In genomic region chr11:16759857-16760256, GRCh38 we compare ENCODE assay signal across 19 cellular contexts. TPM values are rescaled to one million over a fixed set of nuclear protein-coding genes. Genes with fewer than 3 reads are reported as not detected.
DNase-seq lines count a peak whose midpoint lies in the region; ATAC-seq, FAIRE-seq and TF ChIP-seq lines count a peak whose summit lies in the region.
"Had no signal": no experiment of that assay in that cellular context is flagged by ENCODE, and none has a peak within 500 bp of the region (broad histone marks: within the 10 kb centered on the region; RNA-seq: fewer than 3 reads in every experiment).

No MANE protein-coding gene starts in this region.

- 49 to 56% (median 54%) methylated on average over 5 of the region's 5 CpGs for WGBS in psoas muscle, 3 donors
- WGBS in mammary epithelial cell (ENCODE audit: low coverage, missing lambda C conversion rate), result 90% methylated on average over 5 of the region's 5 CpGs
- 56 to 77% methylated on average over 5 of the region's 5 CpGs for WGBS in pancreas, 2 donors

- H3K27ac Mint-ChIP-seq in central memory CD8-positive, alpha-beta T cell (ENCODE audit: low read depth), result peak overlapping the region; percentile 69
- H3K27ac Mint-ChIP-seq: activated naive CD4-positive, alpha-beta T cell treated with anti-CD3 and anti-CD28 coated beads, Interleukin-2, amount 10 ng/mL, durations not matched to agents 7 days and 5 days had no signal

- peaks cover 14% of the 10 kb centered on the region for H3K4me1 Mint-ChIP-seq in activated T-cell treated with anti-CD3 and anti-CD28 coated beads, Interleukin-2, amount 50 U/mL, for 4 hours (ENCODE audit: low read depth)
- peaks cover 6% of the 10 kb centered on the region for H3K4me1 Mint-ChIP-seq in central memory CD8-positive, alpha-beta T cell

- no peaks in the 10 kb centered on the region for H3K27me3 Mint-ChIP-seq in activated T-cell treated with anti-CD3 and anti-CD28 coated beads, Interleukin-2, amount 50 U/mL, for 4 hours (ENCODE audit: low read depth)
- H3K27me3 Mint-ChIP-seq in central memory CD8-positive, alpha-beta T cell, result no peaks in the 10 kb centered on the region

- dilution Hi-C loops in mammary epithelial cell (cut with HindIII; ENCODE audit: low sequenced_read_pairs), result no loop called here

- H2AFZ ChIP-seq in MM.1S (ENCODE audit: low read length), result no peak overlapping the region
- no peak overlapping the region for H2AFZ ChIP-seq in mammary epithelial cell (ENCODE audit: low read depth, low read length)
- H2AFZ ChIP-seq: parathyroid adenoma had no signal

- no peak for DNase-seq in activated T-cell treated with anti-CD3 and anti-CD28 coated beads, Interleukin-2, amount 50 U/mL, for 4 hours
- DNase-seq in activated T-cell treated with anti-CD3 and anti-CD28 coated beads for 4 hours (no peak), MM.1S (no peak), psoas muscle (no peak), mammary epithelial cell (no peak), pancreas (no peak), GM13976 (ENCODE audit: low spot score) (no peak)
- DNase-seq in central memory CD8-positive, alpha-beta T cell (ENCODE audit: low spot score in 2 of 2), result no peak
- DNase-seq: activated naive CD4-positive, alpha-beta T cell treated with anti-CD3 and anti-CD28 coated beads, Interleukin-2, amount 10 ng/mL, durations not matched to agents 7 days and 5 days; DND-41; mesendoderm; NCI-H1105; Peyer's patch; stimulated activated CD4-positive, alpha-beta T cell treated with anti-CD3 and anti-CD28 coated beads, Interleukin-15, amount 100 ng/mL, for 24 hours; T-helper 2 cell; transverse colon had no signal

- intact Hi-C loops in psoas muscle (cut with DNase I), result no loop called here
- intact Hi-C loops in mammary epithelial cell (cut with micrococcal nuclease), result no loop called here
- intact Hi-C loops in pancreas (cut with DNase I), result no loop called here

- H3K9ac ChIP-seq in MM.1S (ENCODE audit: low read length) (no peak overlapping the region), mammary epithelial cell (ENCODE audit: insufficient read depth, low read length) (no peak overlapping the region)
- H3K9ac ChIP-seq: parathyroid adenoma had no signal

- no TSS peak for BruUV-seq in mammary epithelial cell (replicated peaks; lab: Mats Ljungman, UMichigan)

- no peaks in the 10 kb centered on the region for H3K9me3 Mint-ChIP-seq in activated T-cell treated with anti-CD3 and anti-CD28 coated beads, Interleukin-2, amount 50 U/mL, for 4 hours
- H3K9me3 Mint-ChIP-seq in central memory CD8-positive, alpha-beta T cell, result no peaks in the 10 kb centered on the region
- H3K9me3 Mint-ChIP-seq: activated naive CD4-positive, alpha-beta T cell treated with anti-CD3 and anti-CD28 coated beads, Interleukin-2, amount 10 ng/mL, durations not matched to agents 7 days and 5 days had no signal

- no peak for FAIRE-seq in pancreas (lab: Jason Lieb, UNC)
- FAIRE-seq: colon, HTR-8/SVneo had no signal

- in situ Hi-C loops in mammary epithelial cell (cut with MboI; ENCODE audit: low sequenced_read_pairs in 2 of 2) (no loop called here), GM13976 (cut with MboI; ENCODE audit: low sequenced_read_pairs, unreplicated experiment) (no loop called here)

- CTCF ChIA-PET in mammary epithelial cell (lab: Charles Lee; ENCODE audit: low non-redundant PET), result no interaction called here

- H4K20me1 ChIP-seq in MM.1S (ENCODE audit: insufficient read depth, low read length), result no peaks in the 10 kb centered on the region
- no peaks in the 10 kb centered on the region for H4K20me1 ChIP-seq in mammary epithelial cell (ENCODE audit: insufficient read depth, low read length)

- H3K9me3 ChIP-seq in MM.1S (replicated peaks; ENCODE audit: insufficient read depth, low read length), result no peaks in the 10 kb centered on the region
- no peaks in the 10 kb centered on the region for H3K9me3 ChIP-seq in psoas muscle
- no peaks in the 10 kb centered on the region for H3K9me3 ChIP-seq in mammary epithelial cell (replicated peaks; ENCODE audit: insufficient read depth, low read length)
- H3K9me3 ChIP-seq in pancreas, result no peaks in the 10 kb centered on the region
- H3K9me3 ChIP-seq: Peyer's patch, transverse colon had no signal

- H3K36me3 Mint-ChIP-seq in activated T-cell treated with anti-CD3 and anti-CD28 coated beads, Interleukin-2, amount 50 U/mL, for 4 hours (ENCODE audit: insufficient read depth), result peaks cover 25% of the 10 kb centered on the region
- peaks cover 25% of the 10 kb centered on the region for H3K36me3 Mint-ChIP-seq in central memory CD8-positive, alpha-beta T cell (ENCODE audit: insufficient read depth)

- H3K4me1 ChIP-seq in MM.1S (ENCODE audit: low read length), result 0 out of 2 replicates have a peak, but pooled peaks cover 9% of the 10 kb centered on the region
- H3K4me1 ChIP-seq in psoas muscle, result no peaks in the 10 kb centered on the region
- H3K4me1 ChIP-seq in mammary epithelial cell (ENCODE audit: insufficient read depth, low read length), result no peaks in the 10 kb centered on the region
- H3K4me1 ChIP-seq in pancreas, result no peaks in the 10 kb centered on the region
- H3K4me1 ChIP-seq: parathyroid adenoma, Peyer's patch, transverse colon had no signal

- H3K4me3 ChIP-seq in MM.1S (ENCODE audit: low read length), result no peak overlapping the region
- no peak overlapping the region for H3K4me3 ChIP-seq in psoas muscle
- no peak overlapping the region for H3K4me3 ChIP-seq in mammary epithelial cell (replicated peaks in 1 of 3; ENCODE audit: insufficient read depth in 1 of 3, low read depth in 2 of 3, low read length in 3 of 3)
- H3K4me3 ChIP-seq in pancreas, result no peak overlapping the region
- H3K4me3 ChIP-seq: Peyer's patch, transverse colon had no signal

- ATAC-seq in activated T-cell treated with anti-CD3 and anti-CD28 coated beads, Interleukin-2, amount 50 U/mL, for 4 hours, result peak; percentile 46 to 50
- no peak for ATAC-seq in central memory CD8-positive, alpha-beta T cell (replicated peaks; ENCODE audit: extremely low read depth, poor library complexity, severe bottlenecking)
- ATAC-seq in psoas muscle, result no peak
- no peak for ATAC-seq in pancreas

- no peak for TF ChIP-seq CTCF in MM.1S (IDR thresholded peaks at IDR 0.05; ENCODE audit: low read length)
- TF ChIP-seq CTCF in psoas muscle (IDR thresholded peaks at IDR 0.05), result no peak
- no peak for TF ChIP-seq CTCF in mammary epithelial cell (conservative IDR thresholded peaks at IDR 0.05 in 1 of 2, IDR thresholded peaks at IDR 0.05 in 1 of 2; ENCODE audit: extremely low read depth in 1 of 2, insufficient read depth in 1 of 2, low read depth in 1 of 2, low read length in 2 of 2)
- TF ChIP-seq CTCF in pancreas (IDR thresholded peaks at IDR 0.05), result no peak
- no peak for TF ChIP-seq CTCF in GM13976 (IDR thresholded peaks at IDR 0.05; ENCODE audit: borderline replicate concordance, control extremely low read depth, extremely low read depth, insufficient read depth, missing control alignments)

- H3K79me2 ChIP-seq in MM.1S (ENCODE audit: low read length) (no peaks in the 10 kb centered on the region), mammary epithelial cell (ENCODE audit: insufficient read depth, low read length) (no peaks in the 10 kb centered on the region)
- H3K79me2 ChIP-seq: parathyroid adenoma had no signal

- H3K4me2 ChIP-seq in MM.1S (ENCODE audit: low read depth, low read length) (no peak overlapping the region), mammary epithelial cell (ENCODE audit: insufficient read depth, low read depth, low read length) (no peak overlapping the region)

- H3K27ac ChIP-seq in MM.1S (ENCODE audit: low read length), result peak overlapping the region; percentile 22; the same call in 1 of the 2 replicates
- H3K27ac ChIP-seq in psoas muscle, result peak overlapping the region; percentile 14
- no peak overlapping the region for H3K27ac ChIP-seq in mammary epithelial cell (ENCODE audit: insufficient read depth, low read depth, low read length)
- H3K27ac ChIP-seq in pancreas, result no peak overlapping the region
- H3K27ac ChIP-seq: parathyroid adenoma, Peyer's patch, transverse colon had no signal

- H3F3A ChIP-seq in MM.1S (ENCODE audit: insufficient read depth, low read length), result peaks cover 17% of the 10 kb centered on the region

- peaks cover 10% of the 10 kb centered on the region; the same call in 1 of the 2 replicates for H3K36me3 ChIP-seq in MM.1S (replicated peaks; ENCODE audit: insufficient read depth, low read length)
- H3K36me3 ChIP-seq in psoas muscle (ENCODE audit: insufficient read depth in 1 of 2, low read depth in 1 of 2), result peaks cover 8 to 40% of the 10 kb centered on the region in 2 donors
- H3K36me3 ChIP-seq in mammary epithelial cell (ENCODE audit: insufficient read depth, low read length), result peaks cover 7% of the 10 kb centered on the region
- peaks cover 0 to 27% (median 15%) of the 10 kb centered on the region in 3 donors for H3K36me3 ChIP-seq in pancreas

- H3K4me3 Mint-ChIP-seq in activated T-cell treated with anti-CD3 and anti-CD28 coated beads, Interleukin-2, amount 50 U/mL, for 4 hours, result no peak overlapping the region
- no peak overlapping the region for H3K4me3 Mint-ChIP-seq in central memory CD8-positive, alpha-beta T cell
- H3K4me3 Mint-ChIP-seq: activated naive CD4-positive, alpha-beta T cell treated with anti-CD3 and anti-CD28 coated beads, Interleukin-2, amount 10 ng/mL, durations not matched to agents 7 days and 5 days had no signal

- H3K27me3 ChIP-seq in MM.1S (replicated peaks; ENCODE audit: insufficient read depth, low read length) (no peaks in the 10 kb centered on the region), psoas muscle (ENCODE audit: insufficient read depth in 3 of 3, low read length in 2 of 3) (no peaks in the 10 kb centered on the region), mammary epithelial cell (ENCODE audit: insufficient read depth, low read length) (no peaks in the 10 kb centered on the region), pancreas (no peaks in the 10 kb centered on the region)
- H3K27me3 ChIP-seq: Peyer's patch, transverse colon had no signal

- H3K9me2 ChIP-seq in MM.1S (replicated peaks; ENCODE audit: insufficient read depth, low read length), result no peaks in the 10 kb centered on the region

RNA-seq across cellular contexts. Expression of gene C11orf58, which starts 21.4 kb away (rescaled TPM):
- 100 to 1,000 TPM; 166 to 178 (median 173) TPM for total RNA-seq in activated T-cell treated with anti-CD3 and anti-CD28 coated beads, Interleukin-2, amount 50 U/mL, for 4 hours
- total RNA-seq in psoas muscle (100 to 1,000 TPM in 2 of 4 donors, 10 to 100 TPM in 2; 82.6 to 150 (median 102) TPM), mammary epithelial cell (100 to 1,000 TPM in 1 of 2 donors, 10 to 100 TPM in 1; 94.0 to 115 TPM), pancreas (10 to 100 TPM; 39.3 to 63.1 (median 53.5) TPM)
- polyA plus RNA-seq in psoas muscle (100 to 1,000 TPM in 1 of 3 donors, 10 to 100 TPM in 2; 80.7 to 218 (median 83.0) TPM), mammary epithelial cell (85.1 TPM), pancreas (10 to 100 TPM; 42.1 to 73.6 TPM)
- polyA minus RNA-seq in mammary epithelial cell, result 108 TPM

Comparison
In these comparisons a context has a peak if more than half of its experiments do, and no peak if none do; other contexts are left out.
1. ATAC-seq: peak in activated T-cell treated with anti-CD3 and anti-CD28 coated beads, Interleukin-2, amount 50 U/mL, for 4 hours (2 of 2); none in central memory CD8-positive, alpha-beta T cell (single experiment), psoas muscle (0 of 4) and pancreas (0 of 4).
2. H3K27ac ChIP-seq: peak in MM.1S (single experiment) and psoas muscle (single experiment); none in mammary epithelial cell (single experiment) and pancreas (0 of 4).